Comparison of ENCODE assay signal across 8 cellular contexts in the genomic region with DNA sequence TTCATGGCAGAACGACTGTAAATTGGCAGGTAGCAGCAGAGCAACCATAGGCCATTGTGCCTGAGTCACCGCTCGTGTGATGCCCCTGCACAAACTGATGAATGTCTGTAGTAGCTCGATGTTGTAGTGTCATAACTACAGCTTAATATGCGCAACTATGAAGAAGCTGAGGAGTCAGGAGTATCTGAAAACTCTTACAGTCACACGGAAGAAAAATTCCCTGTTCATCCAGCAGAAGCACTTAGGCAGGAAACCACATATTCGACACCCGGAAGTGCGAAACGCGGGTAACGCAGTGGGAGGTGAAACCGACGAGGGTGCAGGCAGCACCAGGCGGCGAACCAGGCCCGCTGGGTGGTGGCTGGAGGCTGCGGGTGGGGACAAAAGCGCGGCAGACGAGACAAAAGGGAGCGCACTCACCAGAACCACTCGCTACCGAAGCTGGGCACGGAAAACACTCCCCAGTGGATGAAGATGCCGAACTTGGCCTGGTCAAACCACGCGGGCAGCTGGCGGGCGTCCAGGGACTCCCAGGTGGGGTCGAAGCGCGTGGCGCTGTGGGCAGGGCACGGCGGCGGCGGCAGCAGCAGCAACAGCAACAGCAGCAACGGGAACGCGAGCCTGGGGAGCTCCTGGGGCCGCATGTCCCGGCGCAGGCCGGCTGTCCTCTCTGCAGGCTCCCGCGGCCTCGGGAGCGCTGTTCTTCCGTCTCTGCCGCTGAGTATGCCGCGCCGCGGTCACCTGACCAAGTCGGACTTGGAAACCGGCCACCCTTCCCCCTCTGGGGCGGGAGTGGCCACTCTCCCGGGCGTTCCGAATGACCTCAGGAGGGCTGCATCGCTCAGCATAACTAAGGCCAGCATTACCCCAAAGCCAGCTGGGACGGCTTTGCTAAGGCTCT. TPM values are rescaled to one million over a fixed set of nuclear protein-coding genes. Genes with fewer than 3 reads are reported as not detected.
DNase-seq lines count a peak whose midpoint lies in the region; ATAC-seq, FAIRE-seq and TF ChIP-seq lines count a peak whose summit lies in the region.

A gene with protein sequence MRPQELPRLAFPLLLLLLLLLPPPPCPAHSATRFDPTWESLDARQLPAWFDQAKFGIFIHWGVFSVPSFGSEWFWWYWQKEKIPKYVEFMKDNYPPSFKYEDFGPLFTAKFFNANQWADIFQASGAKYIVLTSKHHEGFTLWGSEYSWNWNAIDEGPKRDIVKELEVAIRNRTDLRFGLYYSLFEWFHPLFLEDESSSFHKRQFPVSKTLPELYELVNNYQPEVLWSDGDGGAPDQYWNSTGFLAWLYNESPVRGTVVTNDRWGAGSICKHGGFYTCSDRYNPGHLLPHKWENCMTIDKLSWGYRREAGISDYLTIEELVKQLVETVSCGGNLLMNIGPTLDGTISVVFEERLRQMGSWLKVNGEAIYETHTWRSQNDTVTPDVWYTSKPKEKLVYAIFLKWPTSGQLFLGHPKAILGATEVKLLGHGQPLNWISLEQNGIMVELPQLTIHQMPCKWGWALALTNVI (minus strand): TSS at position 730 of the 901 bp plus-strand sequence. CDS start 86 bp downstream, at position 644.

- peak; percentile 79 for TF ChIP-seq POLR2A in GM12892 (IDR thresholded peaks at IDR 0.05; ENCODE audit: low read depth, low read length)

- peak; percentile 53 for ATAC-seq in HG02623 (IDR thresholded peaks at IDR 0.05; ENCODE audit: unreplicated experiment)

- no peaks in the 10 kb centered on the region for H3K27me3 Mint-ChIP-seq in activated CD4-positive, alpha-beta T cell treated with anti-CD3 and anti-CD28 coated beads, Interleukin-2, amount 10 ng/mL, durations not matched to agents 7 days and 5 days

- no peak for TF ChIP-seq CTCF in coronary artery (IDR thresholded peaks at IDR 0.05)

- DNase-seq in GM12892 (ENCODE audit: insufficient read length) (peak; percentile 52), NCI-H2107 treated with DMSO at 0.1 percent for 48 hours (lab: John Stamatoyannopoulos, UW; ENCODE audit: unreplicated experiment) (peak; percentile 47), coronary artery (ENCODE audit: low spot score) (peak; percentile 94), NCI-H1694 treated with DMSO at 0.1 percent for 48 hours (lab: John Stamatoyannopoulos, UW) (no peak)
- DNase-seq in activated CD4-positive, alpha-beta T cell treated with anti-CD3 and anti-CD28 coated beads, Interleukin-2, amount 10 ng/mL, durations not matched to agents 7 days and 5 days = peak; percentile 69
- DNase-seq in stimulated activated CD4-positive, alpha-beta T cell treated with anti-CD3 and anti-CD28 coated beads, Interleukin-1b, Interleukin-23, amount 100 ng/mL, for 1 hour (ENCODE audit: low read depth in 2 of 2) = peak; percentile 31 to 34

- peaks cover 30% of the 10 kb centered on the region for H3K4me1 Mint-ChIP-seq in activated CD4-positive, alpha-beta T cell treated with anti-CD3 and anti-CD28 coated beads, Interleukin-2, amount 10 ng/mL, durations not matched to agents 7 days and 5 days

- POLR2A ChIA-PET in activated CD4-positive, alpha-beta T cell treated with anti-CD3 and anti-CD28 coated beads, Interleukin-2, amount 10 ng/mL, durations not matched to agents 7 days and 5 days (lab: Charles Lee) = interaction anchor here (0.6 to 1.1 kb wide), 3 partner anchors 25 to 805 kb away, joined by 3 to 4 read pairs (median 4); no protein-coding TSS in a partner anchor

- H3K27ac ChIP-seq in coronary artery = peak within 1 kb of the TSS; percentile 80 to 93
- H3K27ac ChIP-seq in layer of hippocampus (ENCODE audit: low read depth, low read length) = peak within 1 kb of the TSS; percentile 87

- H3K4me3 ChIP-seq in coronary artery = peak within 1 kb of the TSS; percentile 87

- H3K36me3 Mint-ChIP-seq in activated CD4-positive, alpha-beta T cell treated with anti-CD3 and anti-CD28 coated beads, Interleukin-2, amount 10 ng/mL, durations not matched to agents 7 days and 5 days (ENCODE audit: low read depth) = peaks cover 12% of the 10 kb centered on the region

- CTCF ChIA-PET in activated CD4-positive, alpha-beta T cell treated with anti-CD3 and anti-CD28 coated beads, Interleukin-2, amount 10 ng/mL, durations not matched to agents 7 days and 5 days (lab: Charles Lee) = interaction anchor here (1.0 to 1.9 kb wide), 4 partner anchors 10 to 331 kb away, joined by 3 to 9 read pairs (median 3); a partner anchor contains a TSS

- FAIRE-seq in GM12892 (lab: Jason Lieb, UNC) = peak; percentile 78

- H3K9me3 Mint-ChIP-seq in activated CD4-positive, alpha-beta T cell treated with anti-CD3 and anti-CD28 coated beads, Interleukin-2, amount 10 ng/mL, durations not matched to agents 7 days and 5 days = no peaks in the 10 kb centered on the region

- H3K27ac Mint-ChIP-seq in activated CD4-positive, alpha-beta T cell treated with anti-CD3 and anti-CD28 coated beads, Interleukin-2, amount 10 ng/mL, durations not matched to agents 7 days and 5 days = peak within 1 kb of the TSS; percentile 95

- H3K27me3 ChIP-seq in layer of hippocampus (ENCODE audit: control insufficient read depth, insufficient read depth, low read length) = no peaks in the 10 kb centered on the region

- peak within 1 kb of the TSS; percentile 84 for H3K4me3 Mint-ChIP-seq in activated CD4-positive, alpha-beta T cell treated with anti-CD3 and anti-CD28 coated beads, Interleukin-2, amount 10 ng/mL, durations not matched to agents 7 days and 5 days

RNA-seq across cellular contexts. Expression of the gene that starts here (rescaled TPM):
- 14.0 TPM for polyA plus RNA-seq in GM12892 (2012; ENCODE audit: missing spikeins)
- 10 to 100 TPM in 1 of 2 experiments, 1 to 10 TPM in 1; 6.5 to 10.0 TPM for total RNA-seq in activated CD4-positive, alpha-beta T cell treated with anti-CD3 and anti-CD28 coated beads, Interleukin-2, amount 10 ng/mL, durations not matched to agents 7 days and 5 days
